19 cellular contexts compared by ENCODE assay signal in genomic region chr1:185409345-185409744, GRCh38.
"Had no signal": no experiment of that assay in that cellular context is flagged by ENCODE, and none has a peak within 500 bp of the region (broad histone marks: within the 10 kb centered on the region; RNA-seq: fewer than 3 reads in every experiment).

No MANE protein-coding gene starts in this region.

- H3K27ac ChIP-seq: right atrium auricular region, upper lobe of left lung had no signal

- H3K27me3 ChIP-seq: right atrium auricular region, upper lobe of left lung had no signal

- DNase-seq: activated CD4-positive, alpha-beta T cell treated with anti-CD3 and anti-CD28 coated beads, Interleukin-2, amount 50 U/mL, for 48 hours; activated CD4-positive, CD25-positive, alpha-beta regulatory T cell treated with anti-CD3 and anti-CD28 coated beads, Interleukin-2, amount 50 U/mL, for 72 hours; activated naive CD4-positive, alpha-beta T cell treated with Interleukin-2 at 50 U/mL for 16 hours; activated naive CD8-positive, alpha-beta T cell treated with anti-CD3 and anti-CD28 coated beads, Interleukin-2, amount 10 ng/mL, durations not matched to agents 7 days and 5 days; activated T-cell treated with anti-CD3 and anti-CD28 coated beads for 4 hours; amygdala; glutamatergic neuron; kidney; midbrain; T-helper 1 cell; T1000; upper lobe of left lung had no signal

- H3K9me3 ChIP-seq: right atrium auricular region, upper lobe of left lung had no signal

- H3K4me3 Mint-ChIP-seq: activated naive CD8-positive, alpha-beta T cell treated with anti-CD3 and anti-CD28 coated beads, Interleukin-2, amount 10 ng/mL, durations not matched to agents 7 days and 5 days; neural crest cell; stimulated activated naive CD8-positive, alpha-beta T cell treated with anti-CD3 and anti-CD28 coated beads, Interleukin-15, Interleukin-2, amounts not matched to agents 100 ng/mL and 50 ng/mL, for 24 hours had no signal

- H3K27ac Mint-ChIP-seq: activated naive CD8-positive, alpha-beta T cell treated with anti-CD3 and anti-CD28 coated beads, Interleukin-2, amount 10 ng/mL, durations not matched to agents 7 days and 5 days; activated T-helper 2 cell treated with anti-CD3 and anti-CD28 coated beads, Interferon-gamma antibody, Interleukin-2, Interleukin-4, amounts not matched to agents 10 μg/mL and 5 μg/mL and 100 μg/mL, durations not matched to agents 14 hours and 24 hours and 36 hours; progenitor cell of endocrine pancreas; stimulated activated naive CD8-positive, alpha-beta T cell treated with anti-CD3 and anti-CD28 coated beads, Interleukin-15, Interleukin-2, amounts not matched to agents 100 ng/mL and 50 ng/mL, for 24 hours had no signal

- ATAC-seq: left lobe of liver had no signal

- H3K27me3 Mint-ChIP-seq: activated naive CD8-positive, alpha-beta T cell treated with anti-CD3 and anti-CD28 coated beads, Interleukin-2, amount 10 ng/mL, durations not matched to agents 7 days and 5 days; stimulated activated naive CD8-positive, alpha-beta T cell treated with anti-CD3 and anti-CD28 coated beads, Interleukin-15, Interleukin-2, amounts not matched to agents 100 ng/mL and 50 ng/mL, for 24 hours had no signal

- H3K4me3 ChIP-seq: lung, right atrium auricular region, upper lobe of left lung had no signal

- H3K36me3 ChIP-seq: right atrium auricular region, upper lobe of left lung had no signal

- H3K4me1 ChIP-seq: right atrium auricular region had no signal
